1 cellular context compared by ENCODE assay signal in the genomic region with DNA sequence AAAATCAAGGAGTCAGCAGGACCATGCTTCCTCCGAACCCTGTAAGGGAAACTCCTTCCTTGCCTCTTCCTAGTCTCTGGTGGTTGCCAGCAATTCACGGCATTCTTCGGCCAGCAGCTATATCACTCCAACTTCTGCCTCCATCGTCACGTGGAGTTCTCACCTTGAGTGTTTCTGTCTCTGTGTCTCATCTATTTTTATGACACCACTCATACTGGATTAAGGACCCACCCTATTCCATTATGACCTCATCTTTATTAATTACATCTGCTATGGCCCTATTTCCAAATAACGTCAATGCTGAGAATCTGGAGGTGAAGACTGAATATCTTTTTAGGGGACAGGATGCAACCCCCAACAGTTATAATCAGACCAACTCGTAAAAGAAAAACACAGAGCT.
TF ChIP-seq lines count a peak whose summit lies in the region.

No MANE protein-coding gene starts in this region.

TF ChIP-seq in WTC11, 78 proteins besides CTCF, POLR2A, EP300 and RAD21 (continued from another document):
- TF ChIP-seq ZBTB21 (CRISPR knock-in tag; IDR thresholded peaks at IDR 0.05; ENCODE audit: borderline replicate concordance) (no peak), KAT7 (CRISPR knock-in tag; IDR thresholded peaks at IDR 0.05; ENCODE audit: borderline replicate concordance) (no peak), ZNF416 (CRISPR knock-in tag; IDR thresholded peaks at IDR 0.05) (no peak), CREB1 (CRISPR knock-in tag; IDR thresholded peaks at IDR 0.05) (no peak), SMAD3 (CRISPR knock-in tag; IDR thresholded peaks at IDR 0.05; ENCODE audit: borderline replicate concordance) (no peak), SMAD4 (CRISPR knock-in tag; IDR thresholded peaks at IDR 0.05) (no peak)
- TF ChIP-seq, protein P1, sequence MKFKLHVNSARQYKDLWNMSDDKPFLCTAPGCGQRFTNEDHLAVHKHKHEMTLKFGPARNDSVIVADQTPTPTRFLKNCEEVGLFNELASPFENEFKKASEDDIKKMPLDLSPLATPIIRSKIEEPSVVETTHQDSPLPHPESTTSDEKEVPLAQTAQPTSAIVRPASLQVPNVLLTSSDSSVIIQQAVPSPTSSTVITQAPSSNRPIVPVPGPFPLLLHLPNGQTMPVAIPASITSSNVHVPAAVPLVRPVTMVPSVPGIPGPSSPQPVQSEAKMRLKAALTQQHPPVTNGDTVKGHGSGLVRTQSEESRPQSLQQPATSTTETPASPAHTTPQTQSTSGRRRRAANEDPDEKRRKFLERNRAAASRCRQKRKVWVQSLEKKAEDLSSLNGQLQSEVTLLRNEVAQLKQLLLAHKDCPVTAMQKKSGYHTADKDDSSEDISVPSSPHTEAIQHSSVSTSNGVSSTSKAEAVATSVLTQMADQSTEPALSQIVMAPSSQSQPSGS (CRISPR knock-in tag; IDR thresholded peaks at IDR 0.05; ENCODE audit: borderline replicate concordance, low read depth) = no peak
- TF ChIP-seq, protein P2, sequence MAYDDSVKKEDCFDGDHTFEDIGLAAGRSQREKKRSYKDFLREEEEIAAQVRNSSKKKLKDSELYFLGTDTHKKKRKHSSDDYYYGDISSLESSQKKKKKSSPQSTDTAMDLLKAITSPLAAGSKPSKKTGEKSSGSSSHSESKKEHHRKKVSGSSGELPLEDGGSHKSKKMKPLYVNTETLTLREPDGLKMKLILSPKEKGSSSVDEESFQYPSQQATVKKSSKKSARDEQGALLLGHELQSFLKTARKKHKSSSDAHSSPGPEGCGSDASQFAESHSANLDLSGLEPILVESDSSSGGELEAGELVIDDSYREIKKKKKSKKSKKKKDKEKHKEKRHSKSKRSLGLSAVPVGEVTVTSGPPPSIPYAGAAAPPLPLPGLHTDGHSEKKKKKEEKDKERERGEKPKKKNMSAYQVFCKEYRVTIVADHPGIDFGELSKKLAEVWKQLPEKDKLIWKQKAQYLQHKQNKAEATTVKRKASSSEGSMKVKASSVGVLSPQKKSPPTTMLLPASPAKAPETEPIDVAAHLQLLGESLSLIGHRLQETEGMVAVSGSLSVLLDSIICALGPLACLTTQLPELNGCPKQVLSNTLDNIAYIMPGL (CRISPR knock-in tag; IDR thresholded peaks at IDR 0.05) = no peak
- TF ChIP-seq, protein P3, sequence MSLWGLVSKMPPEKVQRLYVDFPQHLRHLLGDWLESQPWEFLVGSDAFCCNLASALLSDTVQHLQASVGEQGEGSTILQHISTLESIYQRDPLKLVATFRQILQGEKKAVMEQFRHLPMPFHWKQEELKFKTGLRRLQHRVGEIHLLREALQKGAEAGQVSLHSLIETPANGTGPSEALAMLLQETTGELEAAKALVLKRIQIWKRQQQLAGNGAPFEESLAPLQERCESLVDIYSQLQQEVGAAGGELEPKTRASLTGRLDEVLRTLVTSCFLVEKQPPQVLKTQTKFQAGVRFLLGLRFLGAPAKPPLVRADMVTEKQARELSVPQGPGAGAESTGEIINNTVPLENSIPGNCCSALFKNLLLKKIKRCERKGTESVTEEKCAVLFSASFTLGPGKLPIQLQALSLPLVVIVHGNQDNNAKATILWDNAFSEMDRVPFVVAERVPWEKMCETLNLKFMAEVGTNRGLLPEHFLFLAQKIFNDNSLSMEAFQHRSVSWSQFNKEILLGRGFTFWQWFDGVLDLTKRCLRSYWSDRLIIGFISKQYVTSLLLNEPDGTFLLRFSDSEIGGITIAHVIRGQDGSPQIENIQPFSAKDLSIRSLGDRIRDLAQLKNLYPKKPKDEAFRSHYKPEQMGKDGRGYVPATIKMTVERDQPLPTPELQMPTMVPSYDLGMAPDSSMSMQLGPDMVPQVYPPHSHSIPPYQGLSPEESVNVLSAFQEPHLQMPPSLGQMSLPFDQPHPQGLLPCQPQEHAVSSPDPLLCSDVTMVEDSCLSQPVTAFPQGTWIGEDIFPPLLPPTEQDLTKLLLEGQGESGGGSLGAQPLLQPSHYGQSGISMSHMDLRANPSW (CRISPR knock-in tag; conservative IDR thresholded peaks at IDR 0.05; ENCODE audit: low read depth) = no peak
